In the genomic region with DNA sequence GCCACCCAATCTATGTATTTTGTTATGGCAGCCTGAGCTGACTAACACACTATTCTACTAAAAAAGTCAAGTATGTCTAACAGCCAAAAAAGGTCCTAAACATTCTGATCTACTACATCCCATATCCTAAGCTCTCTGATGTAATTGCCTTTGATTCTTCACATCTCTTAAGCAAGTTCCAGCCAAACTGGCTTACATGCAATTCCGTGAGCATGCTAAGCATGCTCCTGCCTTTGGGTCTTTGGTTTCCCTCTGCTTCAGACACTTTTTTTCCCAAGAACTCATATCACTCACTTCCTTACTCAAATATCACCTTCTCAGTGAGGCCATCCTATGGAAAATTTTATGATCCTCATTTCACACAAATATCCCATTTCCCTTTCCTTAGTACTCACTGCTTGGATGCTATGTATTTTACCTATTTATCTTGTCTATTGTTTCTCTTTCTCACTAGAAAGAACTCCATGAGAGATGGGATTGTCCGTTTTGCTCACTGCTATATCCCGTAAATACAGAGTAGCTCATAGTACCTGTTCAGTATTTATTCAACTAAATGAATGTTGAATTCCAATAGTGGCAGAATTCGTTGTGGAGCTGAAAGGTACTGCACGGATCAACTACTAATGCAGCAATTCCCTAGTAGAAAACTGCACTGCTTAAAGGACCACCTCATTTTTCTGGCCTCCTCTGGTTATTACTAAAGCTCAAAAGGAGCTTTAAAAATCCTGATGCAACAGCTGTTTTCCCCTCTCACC, we compare ENCODE assay signal across 8 cellular contexts. TPM values are rescaled to one million over a fixed set of nuclear protein-coding genes. Genes with fewer than 3 reads are reported as not detected.
A peak's percentile ranks its signal among the peaks of the same experiment; 100 is the strongest.
DNase-seq lines count a peak whose midpoint lies in the region; ATAC-seq and TF ChIP-seq lines count a peak whose summit lies in the region.

No MANE protein-coding gene starts in this region.

- H3K4me1 ChIP-seq in fibroblast of lung (ENCODE audit: control insufficient read depth, extremely low read depth, insufficient read depth, low read length): peaks cover 3% of the 10 kb centered on the region

- no peak for ATAC-seq in stimulated activated effector memory CD8-positive, alpha-beta T cell treated with anti-CD3 and anti-CD28 coated beads, Interleukin-12 subunit alpha, Interleukin-12 subunit beta, amount 100 ng/mL, for 72 hours
- ATAC-seq in HG02763 (IDR thresholded peaks at IDR 0.05; ENCODE audit: unreplicated experiment): no peak

- peaks cover 13% of the 10 kb centered on the region for H3K79me2 ChIP-seq in fibroblast of lung (ENCODE audit: control insufficient read depth, insufficient read depth, low read length)

- peak overlapping the region; percentile 91 for H3K27ac Mint-ChIP-seq in stimulated activated effector memory CD8-positive, alpha-beta T cell treated with anti-CD3 and anti-CD28 coated beads, Interleukin-12 subunit alpha, Interleukin-12 subunit beta, amount 100 ng/mL, for 72 hours

- no peaks in the 10 kb centered on the region for H3K9me3 ChIP-seq in fibroblast of lung (ENCODE audit: control insufficient read depth, insufficient read depth, low read depth, low read length)

- H3K4me3 Mint-ChIP-seq in stimulated activated effector memory CD8-positive, alpha-beta T cell treated with anti-CD3 and anti-CD28 coated beads, Interleukin-12 subunit alpha, Interleukin-12 subunit beta, amount 100 ng/mL, for 72 hours: peak overlapping the region; percentile 73

- H3K36me3 Mint-ChIP-seq in stimulated activated effector memory CD8-positive, alpha-beta T cell treated with anti-CD3 and anti-CD28 coated beads, Interleukin-12 subunit alpha, Interleukin-12 subunit beta, amount 100 ng/mL, for 72 hours: peaks cover 16% of the 10 kb centered on the region

- H3K27me3 ChIP-seq in fibroblast of lung (ENCODE audit: control insufficient read depth, insufficient read depth, low read length): no peaks in the 10 kb centered on the region

- peak overlapping the region; percentile 35 to 82 (median 76) for H3K4me3 ChIP-seq in fibroblast of lung (replicated peaks in 1 of 4; ENCODE audit: control extremely low read depth in 1 of 4, insufficient read depth in 1 of 4, low read depth in 3 of 4, low read length in 4 of 4)

- DNase-seq in NCI-H345 (lab: John Stamatoyannopoulos, UW) (peak; percentile 0), NCI-H345 treated with DMSO at 0.1 percent for 48 hours (lab: John Stamatoyannopoulos, UW; ENCODE audit: unreplicated experiment) (no peak), RWPE1 (ENCODE audit: low spot score) (peak; percentile 45), fibroblast of lung (ENCODE audit: low read depth in 2 of 2) (peak; percentile 12 to 33), 8988T (no peak), COLO829 (ENCODE audit: low spot score) (no peak)
- DNase-seq in stimulated activated effector memory CD8-positive, alpha-beta T cell treated with anti-CD3 and anti-CD28 coated beads, Interleukin-12 subunit alpha, Interleukin-12 subunit beta, amount 100 ng/mL, for 72 hours (ENCODE audit: low spot score in 2 of 2): no peak

- H3K9me3 Mint-ChIP-seq in stimulated activated effector memory CD8-positive, alpha-beta T cell treated with anti-CD3 and anti-CD28 coated beads, Interleukin-12 subunit alpha, Interleukin-12 subunit beta, amount 100 ng/mL, for 72 hours: no peaks in the 10 kb centered on the region

- peak overlapping the region; percentile 97 for H3K27ac ChIP-seq in RWPE1
- H3K27ac ChIP-seq in fibroblast of lung (ENCODE audit: insufficient read depth, low read length): no peak overlapping the region

- no peaks in the 10 kb centered on the region for H4K20me1 ChIP-seq in fibroblast of lung (ENCODE audit: control insufficient read depth, extremely low read depth, insufficient read depth, low read length)

- CTCF ChIA-PET in RWPE1 (lab: Yijun Ruan, JAX): interaction anchor here (0.7 to 1.0 kb wide), 4 partner anchors 40 to 203 kb away, joined by 3 to 4 read pairs (median 4); no protein-coding TSS in a partner anchor

- peak overlapping the region; percentile 64 for H3K4me2 ChIP-seq in fibroblast of lung (ENCODE audit: extremely low read depth, insufficient read depth, low read length)

- no peak overlapping the region for H3K9ac ChIP-seq in fibroblast of lung (ENCODE audit: insufficient read depth, low read length)

- TF ChIP-seq CTCF in RWPE1 (conservative IDR thresholded peaks at IDR 0.05; ENCODE audit: low read depth) (peak; percentile 44), fibroblast of lung (conservative IDR thresholded peaks at IDR 0.05 in 1 of 2, IDR thresholded peaks at IDR 0.05 in 1 of 2; ENCODE audit: low read depth in 1 of 2, low read length in 2 of 2) (peak in 1 of 2 donors; percentile 28)

- H3K4me1 Mint-ChIP-seq in stimulated activated effector memory CD8-positive, alpha-beta T cell treated with anti-CD3 and anti-CD28 coated beads, Interleukin-12 subunit alpha, Interleukin-12 subunit beta, amount 100 ng/mL, for 72 hours: peaks cover 43% of the 10 kb centered on the region

- H3K36me3 ChIP-seq in fibroblast of lung (ENCODE audit: control insufficient read depth, insufficient read depth, low read length): no peaks in the 10 kb centered on the region

- no peak overlapping the region for H2AFZ ChIP-seq in fibroblast of lung (ENCODE audit: low read length)

- POLR2A ChIA-PET in RWPE1 (lab: Yijun Ruan, JAX; ENCODE audit: low non-redundant PET): no interaction called here

RNA-seq across cellular contexts. Expression of gene SLC12A2, which starts 2.3 kb away (rescaled TPM):
- total RNA-seq in fibroblast of lung: 13.7 and 19.0 TPM in 2 replicates
- 11.3 and 18.6 TPM in 2 replicates for polyA plus RNA-seq in fibroblast of lung
- 6.6 and 11.0 TPM in 2 replicates for polyA plus RNA-seq in fibroblast of lung (2012)
- polyA minus RNA-seq in fibroblast of lung (ENCODE audit: low replicate concordance): 4.6 and 10.2 TPM in 2 replicates

Comparison
In these comparisons a context has a peak if more than half of its experiments do, and no peak if none do; other contexts are left out.
1. DNase-seq: peak in NCI-H345 (single experiment), RWPE1 (single experiment) and fibroblast of lung (2 of 2); none in NCI-H345 treated with DMSO at 0.1 percent for 48 hours (single experiment), stimulated activated effector memory CD8-positive, alpha-beta T cell treated with anti-CD3 and anti-CD28 coated beads, Interleukin-12 subunit alpha, Interleukin-12 subunit beta, amount 100 ng/mL, for 72 hours (0 of 2), 8988T (single experiment) and COLO829 (single experiment).